Comparison of ENCODE assay signal across 18 cellular contexts in the genomic region with DNA sequence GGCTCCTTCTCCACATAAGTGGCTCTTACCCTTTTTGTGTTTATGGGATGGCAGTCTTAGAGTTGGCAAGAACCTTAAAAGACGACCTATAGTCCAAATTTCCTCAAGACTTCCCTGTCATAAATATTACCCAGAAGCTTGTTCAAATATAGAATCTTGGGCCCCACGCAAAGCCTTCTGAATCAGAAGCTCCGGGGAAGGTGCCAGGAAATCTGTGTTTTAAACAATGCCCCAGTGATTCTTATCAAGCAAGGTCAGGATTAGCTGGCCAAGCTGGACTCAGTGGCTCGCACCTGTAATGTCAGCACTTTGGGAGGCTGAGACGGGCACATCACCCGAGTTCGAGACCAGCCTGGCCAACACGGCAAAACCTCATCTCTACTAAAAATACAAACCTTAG.
DNase-seq lines count a peak whose midpoint lies in the region; ATAC-seq, FAIRE-seq and TF ChIP-seq lines count a peak whose summit lies in the region.
"Had no signal": no experiment of that assay in that cellular context is flagged by ENCODE, and none has a peak within 500 bp of the region (broad histone marks: within the 10 kb centered on the region; RNA-seq: fewer than 3 reads in every experiment).

No MANE protein-coding gene starts in this region.

- CTCF ChIA-PET in endothelial cell of umbilical vein (lab: Charles Lee) = interaction anchor here (0.9 to 3.1 kb wide), 7 partner anchors 24 to 105 kb away, joined by 3 to 38 read pairs (median 4); no protein-coding TSS in a partner anchor
- CTCF ChIA-PET in CD8-positive, alpha-beta T cell (lab: Charles Lee) = no interaction called here

- H3K27me3 ChIP-seq in MM.1S (replicated peaks; ENCODE audit: insufficient read depth, low read length) = no peaks in the 10 kb centered on the region
- H3K27me3 ChIP-seq in endothelial cell of umbilical vein (ENCODE audit: control insufficient read depth in 2 of 2, insufficient read depth in 2 of 2, low read length in 2 of 2) = no peaks in the 10 kb centered on the region
- no peaks in the 10 kb centered on the region for H3K27me3 ChIP-seq in muscle layer of duodenum (ENCODE audit: low read depth, low read length)
- H3K27me3 ChIP-seq in CD8-positive, alpha-beta T cell (ENCODE audit: insufficient read depth, low read length) = no peaks in the 10 kb centered on the region
- H3K27me3 ChIP-seq: neural progenitor cell had no signal

- no TSS peak for BruUV-seq in endothelial cell of umbilical vein (replicated peaks; lab: Mats Ljungman, UMichigan)

- H3K27ac Mint-ChIP-seq in CD14-positive monocyte = peak overlapping the region in 1 of 7 donors; percentile 63
- no peak overlapping the region for H3K27ac Mint-ChIP-seq in CD8-positive, alpha-beta T cell
- H3K27ac Mint-ChIP-seq: activated naive CD8-positive, alpha-beta T cell treated with anti-CD3 and anti-CD28 coated beads, Interleukin-2, amount 50 U/mL, for 24 hours; B cell; GM23338 had no signal

- no peaks in the 10 kb centered on the region for H4K20me1 ChIP-seq in MM.1S (ENCODE audit: insufficient read depth, low read length)
- no peaks in the 10 kb centered on the region for H4K20me1 ChIP-seq in endothelial cell of umbilical vein (replicated peaks; ENCODE audit: control insufficient read depth, extremely low read depth, insufficient read depth, low read length)

- intact Hi-C loops in CD14-positive monocyte (cut with micrococcal nuclease) (no loop called here), endothelial cell of umbilical vein (cut with micrococcal nuclease) (loop anchor here (2.0 to 5.0 kb wide), 3 partner anchors 22 to 40 kb away; no protein-coding TSS in a partner anchor)
- intact Hi-C loops in CD8-positive, alpha-beta T cell (cut with DNase I, micrococcal nuclease) = no loop called here

- dilution Hi-C loops in endothelial cell of umbilical vein (cut with MboI; ENCODE audit: extremely low pct_ligation_motif_present, low sequenced_read_pairs) = no loop called here

- no peaks in the 10 kb centered on the region for H3K9me1 ChIP-seq in endothelial cell of umbilical vein (replicated peaks; ENCODE audit: control insufficient read depth, extremely low read depth, insufficient read depth, low read length)

- H3K4me1 ChIP-seq in MM.1S (ENCODE audit: low read length) (peaks cover 44% of the 10 kb centered on the region), endothelial cell of umbilical vein (ENCODE audit: control insufficient read depth, extremely low read depth, insufficient read depth, low read length) (peaks cover 38% of the 10 kb centered on the region), muscle layer of duodenum (ENCODE audit: control insufficient read depth in 1 of 2, insufficient read depth in 2 of 2, low read length in 2 of 2) (peaks cover 2 to 28% of the 10 kb centered on the region in 2 donors)
- H3K4me1 ChIP-seq in CD8-positive, alpha-beta T cell (ENCODE audit: insufficient read depth, low read length) = no peaks in the 10 kb centered on the region

- peaks cover 0 to 2% (median 0%) of the 10 kb centered on the region in 7 donors for H3K9me3 Mint-ChIP-seq in CD14-positive monocyte
- H3K9me3 Mint-ChIP-seq in CD8-positive, alpha-beta T cell = no peaks in the 10 kb centered on the region
- H3K9me3 Mint-ChIP-seq: activated naive CD8-positive, alpha-beta T cell treated with anti-CD3 and anti-CD28 coated beads, Interleukin-2, amount 50 U/mL, for 24 hours; GM23338; neural progenitor cell had no signal

- DNase-seq in CD14-positive monocyte (ENCODE audit: low spot score) = peak; percentile 17
- no peak for DNase-seq in MM.1S
- peak; percentile 74 for DNase-seq in endothelial cell of umbilical vein (ENCODE audit: low read depth, low spot score)
- no peak for DNase-seq in coronary artery (ENCODE audit: low spot score)
- DNase-seq in HuH-7 (ENCODE audit: low spot score) = no peak
- no peak for DNase-seq in CD8-positive, alpha-beta T cell
- DNase-seq: activated CD4-positive, alpha-beta T cell treated with anti-CD3 and anti-CD28 coated beads, Interleukin-2, amount 50 U/mL, for 48 hours; activated naive CD8-positive, alpha-beta T cell treated with anti-CD3 and anti-CD28 coated beads, Interleukin-2, amount 50 U/mL, for 24 hours; activated T-cell treated with anti-CD3 and anti-CD28 coated beads, Interleukin-2, amount 50 U/mL, for 48 hours; mesenchymal stem cell; NCI-H1092; NK-92 treated with Interleukin-12 subunit alpha and Interleukin-12 subunit beta, amount 100 ng/mL, for 24 hours; SHP77 treated with DMSO at 0.1 percent for 48 hours had no signal

- no peak overlapping the region for H3K4me3 Mint-ChIP-seq in CD14-positive monocyte
- no peak overlapping the region for H3K4me3 Mint-ChIP-seq in CD8-positive, alpha-beta T cell
- H3K4me3 Mint-ChIP-seq: activated naive CD8-positive, alpha-beta T cell treated with anti-CD3 and anti-CD28 coated beads, Interleukin-2, amount 50 U/mL, for 24 hours; B cell; GM23338 had no signal

- no peaks in the 10 kb centered on the region for H3K9me2 ChIP-seq in MM.1S (replicated peaks; ENCODE audit: insufficient read depth, low read length)

- H3K36me3 ChIP-seq in MM.1S (replicated peaks; ENCODE audit: insufficient read depth, low read length) = no peaks in the 10 kb centered on the region; the same call in 1 of the 2 replicates
- peaks cover 0 to 3% of the 10 kb centered on the region in 2 experiments for H3K36me3 ChIP-seq in endothelial cell of umbilical vein (ENCODE audit: control insufficient read depth in 2 of 2, extremely low read depth in 1 of 2, insufficient read depth in 2 of 2, low read length in 2 of 2)
- H3K36me3 ChIP-seq in muscle layer of duodenum (ENCODE audit: control insufficient read depth in 1 of 2, insufficient read depth in 2 of 2, low read length in 2 of 2) = peaks cover 8 to 11% of the 10 kb centered on the region in 2 donors
- H3K36me3 ChIP-seq in CD8-positive, alpha-beta T cell (ENCODE audit: insufficient read depth, low read length) = peaks cover 4% of the 10 kb centered on the region
- H3K36me3 ChIP-seq: neural progenitor cell had no signal

- no peak overlapping the region for H3K4me2 ChIP-seq in MM.1S (ENCODE audit: low read depth, low read length)
- H3K4me2 ChIP-seq in endothelial cell of umbilical vein (ENCODE audit: insufficient read depth, low read length) = no peak overlapping the region
- H3K4me2 ChIP-seq: GM23338 had no signal

- no peak overlapping the region for H3K9ac ChIP-seq in MM.1S (ENCODE audit: low read length)
- no peak overlapping the region for H3K9ac ChIP-seq in endothelial cell of umbilical vein (replicated peaks; ENCODE audit: extremely low read depth, insufficient read depth, low read length)
- H3K9ac ChIP-seq: neural progenitor cell had no signal

- peak overlapping the region; percentile 98; the same call in 1 of the 2 replicates for H3K27ac ChIP-seq in MM.1S (ENCODE audit: low read length)
- peak overlapping the region; percentile 27 for H3K27ac ChIP-seq in endothelial cell of umbilical vein (ENCODE audit: insufficient read depth, low read depth, low read length)
- H3K27ac ChIP-seq in muscle layer of duodenum (ENCODE audit: low read length) = peak overlapping the region; percentile 60
- no peak overlapping the region for H3K27ac ChIP-seq in coronary artery
- no peak overlapping the region for H3K27ac ChIP-seq in CD8-positive, alpha-beta T cell (ENCODE audit: low read depth, low read length)

- H3K79me2 ChIP-seq in MM.1S (ENCODE audit: low read length) (peaks cover 11% of the 10 kb centered on the region), endothelial cell of umbilical vein (ENCODE audit: control insufficient read depth, insufficient read depth, low read length) (no peaks in the 10 kb centered on the region)

- H3F3A ChIP-seq in MM.1S (ENCODE audit: insufficient read depth, low read length) = peaks cover 40% of the 10 kb centered on the region

- ATAC-seq in GM21717 (IDR thresholded peaks at IDR 0.05; ENCODE audit: unreplicated experiment) = no peak
- ATAC-seq in CD8-positive, alpha-beta T cell = no peak
- ATAC-seq: activated naive CD8-positive, alpha-beta T cell treated with anti-CD3 and anti-CD28 coated beads, Interleukin-2, amount 50 U/mL, for 24 hours; GM23338 had no signal

- H3K9me3 ChIP-seq in MM.1S (replicated peaks; ENCODE audit: insufficient read depth, low read length) (no peaks in the 10 kb centered on the region), endothelial cell of umbilical vein (replicated peaks; ENCODE audit: control insufficient read depth, insufficient read depth, low read length) (no peaks in the 10 kb centered on the region), muscle layer of duodenum (ENCODE audit: control insufficient read depth in 1 of 2, low read length in 2 of 2) (no peaks in the 10 kb centered on the region)
- H3K9me3 ChIP-seq in CD8-positive, alpha-beta T cell (ENCODE audit: low read length) = no peaks in the 10 kb centered on the region

- H3K4me3 ChIP-seq in MM.1S (ENCODE audit: low read length) = no peak overlapping the region
- H3K4me3 ChIP-seq in endothelial cell of umbilical vein (replicated peaks in 1 of 3; ENCODE audit: insufficient read depth in 1 of 3, low read depth in 1 of 3, low read length in 3 of 3) = no peak overlapping the region
- no peak overlapping the region for H3K4me3 ChIP-seq in muscle layer of duodenum (ENCODE audit: low read depth in 1 of 2, low read length in 2 of 2)
- H3K4me3 ChIP-seq in coronary artery = no peak overlapping the region
- no peak overlapping the region for H3K4me3 ChIP-seq in CD8-positive, alpha-beta T cell (ENCODE audit: low read depth, low read length)
- H3K4me3 ChIP-seq: GM23338, neural progenitor cell had no signal

- POLR2A ChIA-PET in endothelial cell of umbilical vein (lab: Charles Lee) = no interaction called here
- POLR2A ChIA-PET in CD8-positive, alpha-beta T cell (lab: Charles Lee) = no interaction called here

- peak; percentile 97 for FAIRE-seq in endothelial cell of umbilical vein (lab: Jason Lieb, UNC)

- H2AFZ ChIP-seq in MM.1S (ENCODE audit: low read length) (no peak overlapping the region), endothelial cell of umbilical vein (ENCODE audit: low read depth, low read length) (no peak overlapping the region)
- H2AFZ ChIP-seq: GM23338, neural progenitor cell had no signal

- no peaks in the 10 kb centered on the region for H3K27me3 Mint-ChIP-seq in CD14-positive monocyte (ENCODE audit: low read depth in 3 of 3)
- H3K27me3 Mint-ChIP-seq in CD8-positive, alpha-beta T cell (ENCODE audit: low read depth) = no peaks in the 10 kb centered on the region
- H3K27me3 Mint-ChIP-seq: activated naive CD8-positive, alpha-beta T cell treated with anti-CD3 and anti-CD28 coated beads, Interleukin-2, amount 50 U/mL, for 24 hours; B cell had no signal

- no peak for TF ChIP-seq POLR2A in endothelial cell of umbilical vein (IDR thresholded peaks at IDR 0.05; ENCODE audit: low read depth, low read length)

- H3K4me1 Mint-ChIP-seq in CD14-positive monocyte = peaks cover 14% of the 10 kb centered on the region
- H3K4me1 Mint-ChIP-seq in CD8-positive, alpha-beta T cell (ENCODE audit: low read depth) = no peaks in the 10 kb centered on the region
- H3K4me1 Mint-ChIP-seq: B cell had no signal

- peaks cover 55 to 89% of the 10 kb centered on the region in 2 donors for H3K36me3 Mint-ChIP-seq in CD14-positive monocyte
- H3K36me3 Mint-ChIP-seq in CD8-positive, alpha-beta T cell = peaks cover 51% of the 10 kb centered on the region

- TF ChIP-seq CTCF in CD14-positive monocyte (IDR thresholded peaks at IDR 0.05) (no peak), MM.1S (IDR thresholded peaks at IDR 0.05; ENCODE audit: low read length) (no peak), endothelial cell of umbilical vein (IDR thresholded peaks at IDR 0.05; ENCODE audit: extremely low read depth in 1 of 2, insufficient read depth in 1 of 2, low read depth in 1 of 2, low read length in 2 of 2) (no peak), coronary artery (IDR thresholded peaks at IDR 0.05) (no peak)
- TF ChIP-seq CTCF in CD8-positive, alpha-beta T cell (IDR thresholded peaks at IDR 0.05) = no peak

Comparison
In these comparisons a context has a peak if more than half of its experiments do, and no peak if none do; other contexts are left out.
1. DNase-seq: peak in CD14-positive monocyte (single experiment) and endothelial cell of umbilical vein (single experiment); none in MM.1S (single experiment), coronary artery (single experiment), HuH-7 (single experiment) and CD8-positive, alpha-beta T cell (0 of 7).
2. H3K27ac ChIP-seq: peak in MM.1S (single experiment), endothelial cell of umbilical vein (single experiment) and muscle layer of duodenum (single experiment); none in coronary artery (0 of 2) and CD8-positive, alpha-beta T cell (single experiment).